ENCODE assay signal across 11 cellular contexts in genomic region chr9:84266087-84266561, GRCh38.
DNase-seq lines count a peak whose midpoint lies in the region; ATAC-seq, FAIRE-seq and TF ChIP-seq lines count a peak whose summit lies in the region.
"Had no signal": no experiment of that assay in that cellular context is flagged by ENCODE, and none has a peak within 500 bp of the region (broad histone marks: within the 10 kb centered on the region; RNA-seq: fewer than 3 reads in every experiment).

No MANE protein-coding gene starts in this region.

- no peak for TF ChIP-seq POLR2A in vagina (IDR thresholded peaks at IDR 0.05)

- H3K27me3 Mint-ChIP-seq in activated naive CD4-positive, alpha-beta T cell treated with anti-CD3 and anti-CD28 coated beads, Interleukin-2, amount 50 U/mL, for 24 hours, result peaks cover 3% of the 10 kb centered on the region
- H3K27me3 Mint-ChIP-seq in brain, result no peaks in the 10 kb centered on the region

- no peaks in the 10 kb centered on the region for H3K36me3 ChIP-seq in vagina

- H3K4me3 Mint-ChIP-seq in activated naive CD4-positive, alpha-beta T cell treated with anti-CD3 and anti-CD28 coated beads, Interleukin-2, amount 50 U/mL, for 24 hours, result no peak overlapping the region
- peak overlapping the region in 4 of 5 experiments; percentile 17 to 61 (median 30) for H3K4me3 Mint-ChIP-seq in brain
- H3K4me3 Mint-ChIP-seq: CD4-positive, alpha-beta T cell had no signal

- H3K27ac Mint-ChIP-seq in activated naive CD4-positive, alpha-beta T cell treated with anti-CD3 and anti-CD28 coated beads, Interleukin-2, amount 50 U/mL, for 24 hours, result peak overlapping the region; percentile 74
- peak overlapping the region in 4 of 5 experiments; percentile 18 to 86 (median 54) for H3K27ac Mint-ChIP-seq in brain
- H3K27ac Mint-ChIP-seq: CD4-positive, alpha-beta T cell had no signal

- no peaks in the 10 kb centered on the region for H3K27me3 ChIP-seq in vagina

- no peaks in the 10 kb centered on the region for H3K9me3 ChIP-seq in vagina

- no peak for DNase-seq in activated naive CD4-positive, alpha-beta T cell (lab: John Stamatoyannopoulos, UW)
- peak; percentile 82 for DNase-seq in NCI-H1436 (lab: John Stamatoyannopoulos, UW)
- DNase-seq in stimulated activated naive CD8-positive, alpha-beta T cell treated with anti-CD3 and anti-CD28 coated beads, Interleukin-15, Interleukin-2, amounts not matched to agents 100 U/mL and 50 U/mL, for 24 hours, result no peak
- DNase-seq in D721Med (ENCODE audit: insufficient read length, low spot score), result no peak
- DNase-seq in vagina (ENCODE audit: extremely low spot score in 2 of 2), result no peak
- DNase-seq: CD4-positive, alpha-beta T cell; erythroblast; SHP77 had no signal

- no peak overlapping the region for H3K4me3 ChIP-seq in vagina

- no peak for FAIRE-seq in D721Med (lab: Jason Lieb, UNC)

- no peaks in the 10 kb centered on the region for H3K36me3 Mint-ChIP-seq in activated naive CD4-positive, alpha-beta T cell treated with anti-CD3 and anti-CD28 coated beads, Interleukin-2, amount 50 U/mL, for 24 hours
- no peaks in the 10 kb centered on the region for H3K36me3 Mint-ChIP-seq in brain

- H3K9me3 Mint-ChIP-seq in activated naive CD4-positive, alpha-beta T cell treated with anti-CD3 and anti-CD28 coated beads, Interleukin-2, amount 50 U/mL, for 24 hours, result no peaks in the 10 kb centered on the region
- H3K9me3 Mint-ChIP-seq in brain, result no peaks in the 10 kb centered on the region
- H3K9me3 Mint-ChIP-seq: CD4-positive, alpha-beta T cell had no signal

- peak; percentile 46 for ATAC-seq in stimulated activated naive CD8-positive, alpha-beta T cell treated with anti-CD3 and anti-CD28 coated beads, Interleukin-15, Interleukin-2, amounts not matched to agents 100 U/mL and 50 U/mL, for 24 hours
- ATAC-seq in GM18517 (IDR thresholded peaks at IDR 0.05; ENCODE audit: unreplicated experiment), result no peak

- H3K4me1 ChIP-seq in vagina, result peaks cover 2% of the 10 kb centered on the region

- no peak overlapping the region for H3K27ac ChIP-seq in vagina

- intact Hi-C loops in vagina (cut with DNase I), result no loop called here

- no peak for TF ChIP-seq CTCF in brain (conservative IDR thresholded peaks at IDR 0.05)
- no peak for TF ChIP-seq CTCF in D721Med (IDR thresholded peaks at IDR 0.05; ENCODE audit: insufficient read depth, missing control alignments)
- TF ChIP-seq CTCF in vagina (IDR thresholded peaks at IDR 0.05), result no peak

- peaks cover 14% of the 10 kb centered on the region for H3K4me1 Mint-ChIP-seq in activated naive CD4-positive, alpha-beta T cell treated with anti-CD3 and anti-CD28 coated beads, Interleukin-2, amount 50 U/mL, for 24 hours
- H3K4me1 Mint-ChIP-seq in brain, result peaks cover 58% of the 10 kb centered on the region
